Comparison of ENCODE assay signal across 1 cellular context in the genomic region with DNA sequence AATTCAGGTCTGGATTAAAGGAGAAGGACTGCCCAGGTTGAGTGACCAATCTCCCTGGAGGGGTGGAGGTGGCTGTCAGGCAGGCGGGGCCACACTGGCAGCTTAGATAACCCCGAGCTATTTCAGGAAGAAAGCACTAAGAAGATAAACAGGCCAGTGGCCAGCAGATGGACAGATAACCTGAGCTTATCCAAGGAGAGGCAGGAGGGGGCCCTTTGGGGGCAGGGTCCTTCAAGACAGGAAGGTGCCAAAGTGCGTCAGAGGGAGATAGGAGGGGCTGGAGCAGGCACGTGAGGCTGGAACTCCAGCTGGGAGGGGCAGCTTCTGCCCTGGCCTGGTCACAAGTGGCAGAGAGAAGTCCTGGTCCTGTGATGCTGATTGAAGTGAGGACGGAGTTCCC.
TF ChIP-seq lines count a peak whose summit lies in the region.

No MANE protein-coding gene starts in this region.

TF ChIP-seq in K562, 482 proteins besides CTCF, POLR2A, EP300 and RAD21 (continued from another document and continues in another):
- TF ChIP-seq, protein P1, sequence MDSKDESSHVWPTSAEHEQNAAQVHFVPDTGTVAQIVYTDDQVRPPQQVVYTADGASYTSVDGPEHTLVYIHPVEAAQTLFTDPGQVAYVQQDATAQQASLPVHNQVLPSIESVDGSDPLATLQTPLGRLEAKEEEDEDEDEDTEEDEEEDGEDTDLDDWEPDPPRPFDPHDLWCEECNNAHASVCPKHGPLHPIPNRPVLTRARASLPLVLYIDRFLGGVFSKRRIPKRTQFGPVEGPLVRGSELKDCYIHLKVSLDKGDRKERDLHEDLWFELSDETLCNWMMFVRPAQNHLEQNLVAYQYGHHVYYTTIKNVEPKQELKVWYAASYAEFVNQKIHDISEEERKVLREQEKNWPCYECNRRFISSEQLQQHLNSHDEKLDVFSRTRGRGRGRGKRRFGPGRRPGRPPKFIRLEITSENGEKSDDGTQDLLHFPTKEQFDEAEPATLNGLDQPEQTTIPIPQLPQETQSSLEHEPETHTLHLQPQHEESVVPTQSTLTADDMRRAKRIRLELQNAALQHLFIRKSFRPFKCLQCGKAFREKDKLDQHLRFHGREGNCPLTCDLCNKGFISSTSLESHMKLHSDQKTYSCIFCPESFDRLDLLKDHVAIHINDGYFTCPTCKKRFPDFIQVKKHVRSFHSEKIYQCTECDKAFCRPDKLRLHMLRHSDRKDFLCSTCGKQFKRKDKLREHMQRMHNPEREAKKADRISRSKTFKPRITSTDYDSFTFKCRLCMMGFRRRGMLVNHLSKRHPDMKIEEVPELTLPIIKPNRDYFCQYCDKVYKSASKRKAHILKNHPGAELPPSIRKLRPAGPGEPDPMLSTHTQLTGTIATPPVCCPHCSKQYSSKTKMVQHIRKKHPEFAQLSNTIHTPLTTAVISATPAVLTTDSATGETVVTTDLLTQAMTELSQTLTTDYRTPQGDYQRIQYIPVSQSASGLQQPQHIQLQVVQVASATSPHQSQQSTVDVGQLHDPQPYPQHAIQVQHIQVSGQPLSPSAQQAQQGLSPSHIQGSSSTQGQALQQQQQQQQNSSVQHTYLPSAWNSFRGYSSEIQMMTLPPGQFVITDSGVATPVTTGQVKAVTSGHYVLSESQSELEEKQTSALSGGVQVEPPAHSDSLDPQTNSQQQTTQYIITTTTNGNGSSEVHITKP (IDR thresholded peaks at IDR 0.05; ENCODE audit: partially characterized antibody) = peak; percentile 50
- peak; percentile 40; the same call in 1 of the 2 replicates for TF ChIP-seq ZBTB7A (IDR thresholded peaks at IDR 0.05; ENCODE audit: borderline replicate concordance, control insufficient read depth, low read depth, low read length)
- no peak for TF ChIP-seq IRF2 (CRISPR knock-in tag; IDR thresholded peaks at IDR 0.05)
- TF ChIP-seq TAF9B (IDR thresholded peaks at IDR 0.05; ENCODE audit: partially characterized antibody) = no peak
- TF ChIP-seq, protein P2, sequence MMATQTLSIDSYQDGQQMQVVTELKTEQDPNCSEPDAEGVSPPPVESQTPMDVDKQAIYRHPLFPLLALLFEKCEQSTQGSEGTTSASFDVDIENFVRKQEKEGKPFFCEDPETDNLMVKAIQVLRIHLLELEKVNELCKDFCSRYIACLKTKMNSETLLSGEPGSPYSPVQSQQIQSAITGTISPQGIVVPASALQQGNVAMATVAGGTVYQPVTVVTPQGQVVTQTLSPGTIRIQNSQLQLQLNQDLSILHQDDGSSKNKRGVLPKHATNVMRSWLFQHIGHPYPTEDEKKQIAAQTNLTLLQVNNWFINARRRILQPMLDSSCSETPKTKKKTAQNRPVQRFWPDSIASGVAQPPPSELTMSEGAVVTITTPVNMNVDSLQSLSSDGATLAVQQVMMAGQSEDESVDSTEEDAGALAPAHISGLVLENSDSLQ (IDR thresholded peaks at IDR 0.05) = peak; percentile 44; the same call in 1 of the 2 replicates
- TF ChIP-seq, protein P3, sequence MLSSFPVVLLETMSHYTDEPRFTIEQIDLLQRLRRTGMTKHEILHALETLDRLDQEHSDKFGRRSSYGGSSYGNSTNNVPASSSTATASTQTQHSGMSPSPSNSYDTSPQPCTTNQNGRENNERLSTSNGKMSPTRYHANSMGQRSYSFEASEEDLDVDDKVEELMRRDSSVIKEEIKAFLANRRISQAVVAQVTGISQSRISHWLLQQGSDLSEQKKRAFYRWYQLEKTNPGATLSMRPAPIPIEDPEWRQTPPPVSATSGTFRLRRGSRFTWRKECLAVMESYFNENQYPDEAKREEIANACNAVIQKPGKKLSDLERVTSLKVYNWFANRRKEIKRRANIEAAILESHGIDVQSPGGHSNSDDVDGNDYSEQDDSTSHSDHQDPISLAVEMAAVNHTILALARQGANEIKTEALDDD (IDR thresholded peaks at IDR 0.05) = 0 out of 2 replicates have a peak, but pooled peaks have one; percentile 45
- peak in 1 of 2 experiments; percentile 57; a peak in 2 of 4 replicates for TF ChIP-seq ZNF639 (CRISPR knock-in tag; conservative IDR thresholded peaks at IDR 0.05 in 1 of 2, IDR thresholded peaks at IDR 0.05 in 1 of 2)
- no peak for TF ChIP-seq RNF219 (CRISPR knock-in tag; IDR thresholded peaks at IDR 0.05)
- no peak for TF ChIP-seq MLLT1 (IDR thresholded peaks at IDR 0.05)
- TF ChIP-seq TBL1XR1 (IDR thresholded peaks at IDR 0.05; ENCODE audit: low read length in 2 of 2) = peak in 1 of 2 experiments; percentile 78; a peak in 2 of 4 replicates
- TF ChIP-seq ZFX (CRISPR knock-in tag; IDR thresholded peaks at IDR 0.05) = no peak
- TF ChIP-seq TRIM24 (IDR thresholded peaks at IDR 0.05) = peak; percentile 72 to 73; a peak in 2 of 4 replicates
- peak; percentile 83 for TF ChIP-seq NCOR1 (IDR thresholded peaks at IDR 0.05)
- TF ChIP-seq ZEB2 (IDR thresholded peaks at IDR 0.05) = peak; percentile 85
- TF ChIP-seq MTA2 (IDR thresholded peaks at IDR 0.05; ENCODE audit: low read depth) = peak; percentile 64
- TF ChIP-seq ZBTB12 (CRISPR knock-in tag; IDR thresholded peaks at IDR 0.05) = peak; percentile 73
- TF ChIP-seq NFATC3 (IDR thresholded peaks at IDR 0.05) = no peak
- peak; percentile 72 to 94; a peak in 3 of 4 replicates for TF ChIP-seq MAZ (CRISPR knock-in tag; conservative IDR thresholded peaks at IDR 0.05 in 1 of 2, IDR thresholded peaks at IDR 0.05 in 1 of 2)
- peak; percentile 42; the same call in 1 of the 2 replicates for TF ChIP-seq RUNX1 (IDR thresholded peaks at IDR 0.05; ENCODE audit: low read depth)
- peak; percentile 78 for TF ChIP-seq MTA3 (IDR thresholded peaks at IDR 0.05; ENCODE audit: borderline replicate concordance)
- TF ChIP-seq TEAD4 (IDR thresholded peaks at IDR 0.05; ENCODE audit: low read length) = peak; percentile 90
- no peak for TF ChIP-seq TEAD4 (CRISPR knock-in tag; IDR thresholded peaks at IDR 0.05; ENCODE audit: borderline replicate concordance)
- TF ChIP-seq NFRKB (IDR thresholded peaks at IDR 0.05; ENCODE audit: low read depth) = no peak
- TF ChIP-seq FOSL1 (tag; conservative IDR thresholded peaks at IDR 0.05) = peak; percentile 43; the same call in 1 of the 2 replicates
- peak; percentile 81 for TF ChIP-seq MITF (IDR thresholded peaks at IDR 0.05)
- TF ChIP-seq CTBP1 (IDR thresholded peaks at IDR 0.05; ENCODE audit: borderline replicate concordance) = peak; percentile 91
- TF ChIP-seq CCNT2 (IDR thresholded peaks at IDR 0.05; ENCODE audit: borderline replicate concordance, extremely low read depth, insufficient read length, low read depth, low read length) = peak; percentile 61
- TF ChIP-seq ZNF449 (CRISPR knock-in tag; IDR thresholded peaks at IDR 0.05) = no peak
- TF ChIP-seq TCF3 (CRISPR knock-in tag; IDR thresholded peaks at IDR 0.05) = peak; percentile 89
- TF ChIP-seq CC2D1A (IDR thresholded peaks at IDR 0.05) = peak; percentile 18; the same call in 1 of the 2 replicates
- peak; percentile 83 for TF ChIP-seq SMAD4 (CRISPR knock-in tag; conservative IDR thresholded peaks at IDR 0.05)
- TF ChIP-seq ELF1 (tag; IDR thresholded peaks at IDR 0.05) = peak; percentile 38; the same call in 1 of the 2 replicates
- TF ChIP-seq BHLHE40 (IDR thresholded peaks at IDR 0.05; ENCODE audit: low read length) = peak; percentile 97
- no peak for TF ChIP-seq ZNF518B (CRISPR knock-in tag; IDR thresholded peaks at IDR 0.05)
- no peak for TF ChIP-seq XRCC5 (IDR thresholded peaks at IDR 0.05; ENCODE audit: low read depth, low read length)
- TF ChIP-seq TCF7 (IDR thresholded peaks at IDR 0.05; ENCODE audit: borderline replicate concordance) = peak; percentile 64; the same call in 1 of the 2 replicates
- TF ChIP-seq CEBPG (CRISPR knock-in tag; IDR thresholded peaks at IDR 0.05) = no peak
- no peak for TF ChIP-seq CEBPG (tag; conservative IDR thresholded peaks at IDR 0.05 in 1 of 2, IDR thresholded peaks at IDR 0.05 in 1 of 2)
- TF ChIP-seq MYC (IDR thresholded peaks at IDR 0.05; ENCODE audit: low read depth, low read length) = peak; percentile 33
- TF ChIP-seq MYC (CRISPR knock-in tag; IDR thresholded peaks at IDR 0.05; ENCODE audit: borderline replicate concordance, low read depth) = no peak
